Comparison of ENCODE assay signal across 22 cellular contexts in the genomic region with DNA sequence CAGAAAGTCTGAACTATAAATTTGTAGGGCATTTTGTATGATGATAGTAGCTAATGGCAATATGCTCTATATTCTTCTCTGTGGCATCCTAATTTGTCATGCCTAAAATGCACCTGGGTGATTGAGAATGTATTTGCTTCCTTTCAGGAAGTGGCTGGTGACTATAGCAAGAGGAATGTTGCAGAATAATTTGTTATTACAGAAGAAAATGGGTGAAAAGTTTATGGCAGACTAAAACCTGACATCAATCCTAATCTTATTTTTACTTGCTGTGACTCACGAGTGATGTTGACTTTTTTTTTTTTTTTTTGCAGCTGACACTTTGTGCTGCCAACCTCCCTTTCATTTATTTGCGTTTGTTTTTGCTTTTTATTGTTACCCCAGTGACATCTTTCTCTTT.
DNase-seq lines count a peak whose midpoint lies in the region; ATAC-seq and TF ChIP-seq lines count a peak whose summit lies in the region.
"Had no signal": no experiment of that assay in that cellular context is flagged by ENCODE, and none has a peak within 500 bp of the region (broad histone marks: within the 10 kb centered on the region; RNA-seq: fewer than 3 reads in every experiment).

No MANE protein-coding gene starts in this region.

- H2AK5ac ChIP-seq in mesendoderm (ENCODE audit: low read length) (no peak overlapping the region), H9 (ENCODE audit: insufficient read length, low read length) (no peak overlapping the region)

- H2AFZ ChIP-seq in H9 (ENCODE audit: low read length), result no peak overlapping the region

- no peaks in the 10 kb centered on the region for H3K79me2 ChIP-seq in mesendoderm (ENCODE audit: control insufficient read depth, insufficient read depth, low read length)
- H3K79me2 ChIP-seq in H9 (ENCODE audit: insufficient read depth, low read length), result no peaks in the 10 kb centered on the region

- no peak overlapping the region for H3K18ac ChIP-seq in mesendoderm (ENCODE audit: low read length)
- H3K18ac ChIP-seq in H9 (ENCODE audit: insufficient read length, low read depth, low read length), result no peak overlapping the region

- no peaks in the 10 kb centered on the region for H4K20me1 ChIP-seq in H9 (ENCODE audit: control insufficient read depth, insufficient read depth, insufficient read length)

- H2BK15ac ChIP-seq in mesendoderm (replicated peaks; ENCODE audit: low read depth) (no peak overlapping the region), H9 (ENCODE audit: low read depth, low read length) (no peak overlapping the region)

- TF ChIP-seq CTCF in Calu3 (IDR thresholded peaks at IDR 0.05; ENCODE audit: unreplicated experiment), result no peak
- TF ChIP-seq CTCF in cardiac fibroblast (IDR thresholded peaks at IDR 0.05; ENCODE audit: low read depth, low read length), result no peak
- no peak for TF ChIP-seq CTCF in H9 (conservative IDR thresholded peaks at IDR 0.05)
- TF ChIP-seq CTCF in progenitor cell of endocrine pancreas (IDR thresholded peaks at IDR 0.05; ENCODE audit: unreplicated experiment), result no peak

- H3K27ac Mint-ChIP-seq in Calu3 (ENCODE audit: unreplicated experiment) (peak overlapping the region; percentile 72), H9 (no peak overlapping the region), progenitor cell of endocrine pancreas (no peak overlapping the region)
- H3K27ac Mint-ChIP-seq: activated CD8-positive, alpha-beta memory T cell treated with anti-CD3 and anti-CD28 coated beads, Interleukin-2, amount 10 ng/mL, durations not matched to agents 7 days and 5 days; T-helper 2 cell treated with Interferon-gamma antibody and Interleukin-4, amounts not matched to agents 5 μg/mL and 100 μg/mL, for 36 hours had no signal

- H2BK120ac ChIP-seq in mesendoderm (ENCODE audit: low read depth, low read length), result no peak overlapping the region
- H2BK120ac ChIP-seq in H9 (ENCODE audit: low read depth, low read length, poor library complexity, severe bottlenecking), result no peak overlapping the region

- H3K4me2 ChIP-seq in mesendoderm (ENCODE audit: low read length), result no peak overlapping the region
- no peak overlapping the region for H3K4me2 ChIP-seq in H9 (ENCODE audit: insufficient read depth, insufficient read length, low read length)

- H3K27me3 ChIP-seq in mesendoderm (ENCODE audit: insufficient read depth, low read length, poor library complexity) (no peaks in the 10 kb centered on the region), H9 (ENCODE audit: insufficient read depth, low read length) (no peaks in the 10 kb centered on the region)

- no peak overlapping the region for H4K8ac ChIP-seq in mesendoderm (ENCODE audit: low read depth, low read length)
- no peak overlapping the region for H4K8ac ChIP-seq in H9 (replicated peaks; ENCODE audit: insufficient read length, low read depth, low read length)

- no peak overlapping the region for H3K23ac ChIP-seq in mesendoderm (ENCODE audit: low read length)
- H3K23ac ChIP-seq in H9 (ENCODE audit: insufficient read length, low read depth, low read length), result no peak overlapping the region

- no peak overlapping the region for H3K4me3 Mint-ChIP-seq in Calu3 (ENCODE audit: low read depth, unreplicated experiment)
- no peak overlapping the region for H3K4me3 Mint-ChIP-seq in H9
- H3K4me3 Mint-ChIP-seq in progenitor cell of endocrine pancreas (ENCODE audit: low read depth), result no peak overlapping the region
- H3K4me3 Mint-ChIP-seq: activated CD8-positive, alpha-beta memory T cell treated with anti-CD3 and anti-CD28 coated beads, Interleukin-2, amount 10 ng/mL, durations not matched to agents 7 days and 5 days; T-helper 2 cell treated with Interferon-gamma antibody and Interleukin-4, amounts not matched to agents 5 μg/mL and 100 μg/mL, for 36 hours had no signal

- H2BK5ac ChIP-seq in mesendoderm (ENCODE audit: low read length) (no peak overlapping the region), H9 (ENCODE audit: insufficient read length, low read length) (no peak overlapping the region)

- H3K79me1 ChIP-seq in mesendoderm (ENCODE audit: low read length), result no peaks in the 10 kb centered on the region
- H3K79me1 ChIP-seq in H9 (ENCODE audit: insufficient read depth, low read depth, low read length, poor library complexity, severe bottlenecking), result no peaks in the 10 kb centered on the region

- no CpG with 5 or more reads among the region's 2 CpGs for WGBS in mesendoderm (ENCODE audit: extremely low coverage, insufficient coverage, low lambda C conversion rate)
- no CpG with 5 or more reads among the region's 2 CpGs for WGBS in H9 (ENCODE audit: extremely low coverage, insufficient read length, low lambda C conversion rate)

- H3K27me3 Mint-ChIP-seq in Calu3 (ENCODE audit: unreplicated experiment), result no peaks in the 10 kb centered on the region
- H3K27me3 Mint-ChIP-seq in H9 (ENCODE audit: low read depth), result no peaks in the 10 kb centered on the region; the same call in 1 of the 2 replicates
- no peaks in the 10 kb centered on the region for H3K27me3 Mint-ChIP-seq in progenitor cell of endocrine pancreas
- H3K27me3 Mint-ChIP-seq: activated CD8-positive, alpha-beta memory T cell treated with anti-CD3 and anti-CD28 coated beads, Interleukin-2, amount 10 ng/mL, durations not matched to agents 7 days and 5 days had no signal

- no peak overlapping the region for H4K91ac ChIP-seq in H9 (ENCODE audit: insufficient read length, low read depth, low read length)

- H3K23me2 ChIP-seq in H9 (ENCODE audit: insufficient read length, low read depth, low read length, poor library complexity, severe bottlenecking), result no peaks in the 10 kb centered on the region

- H4K5ac ChIP-seq in mesendoderm (ENCODE audit: low read length) (no peak overlapping the region), H9 (ENCODE audit: insufficient read length, low read depth, low read length) (no peak overlapping the region)

- H3K9ac ChIP-seq in mesendoderm (ENCODE audit: low read length), result no peak overlapping the region
- no peak overlapping the region for H3K9ac ChIP-seq in H9 (ENCODE audit: extremely low read depth, insufficient read length, low read length)

- H3K56ac ChIP-seq in mesendoderm (ENCODE audit: low read length) (no peak overlapping the region), H9 (ENCODE audit: insufficient read length, low read depth, low read length) (no peak overlapping the region)

- H3K36me3 Mint-ChIP-seq in Calu3 (ENCODE audit: insufficient read depth, unreplicated experiment), result no peaks in the 10 kb centered on the region
- H3K36me3 Mint-ChIP-seq in H9 (ENCODE audit: insufficient read depth in 1 of 3, low read depth in 3 of 3), result peaks cover 0 to 3% (median 0%) of the 10 kb centered on the region in 3 experiments; a peak in 1 of 7 replicates
- H3K36me3 Mint-ChIP-seq in progenitor cell of endocrine pancreas (ENCODE audit: insufficient read depth), result no peaks in the 10 kb centered on the region
- H3K36me3 Mint-ChIP-seq: activated CD8-positive, alpha-beta memory T cell treated with anti-CD3 and anti-CD28 coated beads, Interleukin-2, amount 10 ng/mL, durations not matched to agents 7 days and 5 days had no signal

- no peak overlapping the region for H3K27ac ChIP-seq in mesendoderm (ENCODE audit: low read depth, low read length)
- H3K27ac ChIP-seq in H9 (ENCODE audit: insufficient read length, low read depth, low read length), result no peak overlapping the region
- H3K27ac ChIP-seq: skin epidermis had no signal

- H3K4ac ChIP-seq in mesendoderm (ENCODE audit: low read depth, low read length) (no peak overlapping the region), H9 (ENCODE audit: low read depth, low read length) (no peak overlapping the region)

- CTCF ChIA-PET in Calu3 (lab: Charles Lee), result interaction anchor here (0.6 kb wide), 1 partner anchor 1325 kb away, joined by 4 read pairs; no protein-coding TSS in a partner anchor

- no peak overlapping the region for H2BK12ac ChIP-seq in H9 (ENCODE audit: insufficient read length, low read depth, low read length)

- BruUV-seq in Calu3 (replicated peaks; lab: Mats Ljungman, UMichigan), result no TSS peak

- intact Hi-C loops in Calu3 (cut with micrococcal nuclease; ENCODE audit: unreplicated experiment), result loop anchor here (2.0 to 5.0 kb wide), 2 partner anchors 54 to 68 kb away; no protein-coding TSS in a partner anchor

- H3T11ph ChIP-seq in H9 (ENCODE audit: low read length), result no peak overlapping the region

- H3K14ac ChIP-seq in H9 (ENCODE audit: insufficient read depth, low read length), result no peak overlapping the region

- H3K4me1 ChIP-seq in mesendoderm (ENCODE audit: control insufficient read depth, low read depth, low read length) (no peaks in the 10 kb centered on the region), H9 (ENCODE audit: insufficient read depth, low read length) (no peaks in the 10 kb centered on the region)

- no peak overlapping the region for H2BK20ac ChIP-seq in H9 (ENCODE audit: low read depth, low read length, poor library complexity, severe bottlenecking)

- H3K4me3 ChIP-seq in cardiac fibroblast (replicated peaks in 1 of 2; ENCODE audit: low read depth in 2 of 2, low read length in 2 of 2) (no peak overlapping the region), mesendoderm (ENCODE audit: low read length) (no peak overlapping the region)
- H3K4me3 ChIP-seq: skin epidermis had no signal

- no peak for ATAC-seq in GM19351 (IDR thresholded peaks at IDR 0.05; ENCODE audit: unreplicated experiment)
- ATAC-seq: activated CD8-positive, alpha-beta memory T cell treated with anti-CD3 and anti-CD28 coated beads, Interleukin-2, amount 10 ng/mL, durations not matched to agents 7 days and 5 days had no signal

- no peaks in the 10 kb centered on the region for H3K9me3 ChIP-seq in H9 (ENCODE audit: control insufficient read depth, low read depth, low read length)

- H3K4me1 Mint-ChIP-seq in Calu3 (ENCODE audit: low read depth, unreplicated experiment), result peaks cover 43% of the 10 kb centered on the region
- no peaks in the 10 kb centered on the region for H3K4me1 Mint-ChIP-seq in H9
- H3K4me1 Mint-ChIP-seq in progenitor cell of endocrine pancreas (ENCODE audit: low read depth), result no peaks in the 10 kb centered on the region
- H3K4me1 Mint-ChIP-seq: activated CD8-positive, alpha-beta memory T cell treated with anti-CD3 and anti-CD28 coated beads, Interleukin-2, amount 10 ng/mL, durations not matched to agents 7 days and 5 days had no signal

- peaks cover 3% of the 10 kb centered on the region for H3K9me3 Mint-ChIP-seq in Calu3 (ENCODE audit: low read depth, unreplicated experiment)
- H3K9me3 Mint-ChIP-seq in H9, result peaks cover 66 to 69% of the 10 kb centered on the region in 2 experiments
- H3K9me3 Mint-ChIP-seq in progenitor cell of endocrine pancreas (ENCODE audit: low read depth), result peaks cover 23% of the 10 kb centered on the region
- H3K9me3 Mint-ChIP-seq: T-helper 2 cell treated with Interferon-gamma antibody and Interleukin-4, amounts not matched to agents 5 μg/mL and 100 μg/mL, for 36 hours had no signal

- DNase-seq in Calu3, result peak; percentile 1
- DNase-seq in NCI-H226, result peak; percentile 53
- peak; percentile 67 to 83 for DNase-seq in cardiac fibroblast (ENCODE audit: low read depth in 2 of 2)
- DNase-seq in mesendoderm, result peak; percentile 1
- no peak for DNase-seq in NAMALWA (ENCODE audit: low spot score)
- no peak for DNase-seq in H9
- DNase-seq in progenitor cell of endocrine pancreas (ENCODE audit: low spot score, unreplicated experiment), result no peak
- DNase-seq: activated CD4-positive, CD25-positive, alpha-beta regulatory T cell treated with anti-CD3 and anti-CD28 coated beads, Interleukin-2, amount 50 U/mL, for 72 hours; activated CD8-positive, alpha-beta memory T cell treated with anti-CD3 and anti-CD28 coated beads, Interleukin-2, amount 10 ng/mL, durations not matched to agents 7 days and 5 days; activated gamma-delta T cell treated with Interleukin-2 at 50 U/mL for 16 hours; aorta; DMS79; foreskin melanocyte; Kasumi-1; NCI-H2081; NCI-H774; nucleus accumbens; SHP77; stimulated activated naive CD4-positive, alpha-beta T cell treated with Interleukin-2 at 50 U/mL for 16 hours had no signal

- H3K36me3 ChIP-seq in mesendoderm (ENCODE audit: control insufficient read depth, insufficient read depth, low read length), result no peaks in the 10 kb centered on the region

Comparison
In these comparisons a context has a peak if more than half of its experiments do, and no peak if none do; other contexts are left out.
1. DNase-seq: peak in Calu3 (single experiment), NCI-H226 (single experiment), cardiac fibroblast (2 of 2) and mesendoderm (single experiment); none in NAMALWA (single experiment), H9 (single experiment) and progenitor cell of endocrine pancreas (single experiment).